In genomic region chr15:67836134-67836455, GRCh38 we compare ENCODE assay signal across 1 cellular context.
TF ChIP-seq lines count a peak whose summit lies in the region.

No MANE protein-coding gene starts in this region.

TF ChIP-seq in K562, 482 proteins besides CTCF, POLR2A, EP300 and RAD21:
- TF ChIP-seq E4F1 (CRISPR knock-in tag; IDR thresholded peaks at IDR 0.05; ENCODE audit: borderline replicate concordance) (0 out of 2 replicates have a peak, but pooled peaks have one; percentile 15), KDM4B (IDR thresholded peaks at IDR 0.05; ENCODE audit: borderline replicate concordance in 2 of 2, low read depth in 1 of 2) (no peak), ZBTB7A (IDR thresholded peaks at IDR 0.05; ENCODE audit: borderline replicate concordance, control insufficient read depth, low read depth, low read length) (0 out of 2 replicates have a peak, but pooled peaks have one; percentile 6), ADNP (tag; IDR thresholded peaks at IDR 0.05) (no peak), RREB1 (CRISPR knock-in tag; IDR thresholded peaks at IDR 0.05) (no peak), CBFB (CRISPR knock-in tag; IDR thresholded peaks at IDR 0.05) (no peak), STAT5B (CRISPR knock-in tag; IDR thresholded peaks at IDR 0.05) (no peak), FOSL1 (tag; conservative IDR thresholded peaks at IDR 0.05) (no peak), ZNF407 (IDR thresholded peaks at IDR 0.05; ENCODE audit: low read depth) (no peak), ZHX1 (conservative IDR thresholded peaks at IDR 0.05; ENCODE audit: low read length) (no peak), FOXJ3 (CRISPR knock-in tag; IDR thresholded peaks at IDR 0.05) (no peak), FOS (IDR thresholded peaks at IDR 0.05; ENCODE audit: extremely low read depth, insufficient read length) (no peak), U2AF1 (optimal IDR thresholded peaks at IDR 0.05; ENCODE audit: low read depth, low read length) (no peak), CHD4 (IDR thresholded peaks at IDR 0.05; ENCODE audit: insufficient read depth, insufficient replicate concordance, low read depth, low read length, poor library complexity, severe bottlenecking) (no peak)
